9 cellular contexts compared by ENCODE assay signal in genomic region chr18:22086973-22087372, GRCh38.
"Had no signal": no experiment of that assay in that cellular context is flagged by ENCODE, and none has a peak within 500 bp of the region (broad histone marks: within the 10 kb centered on the region; RNA-seq: fewer than 3 reads in every experiment).

No MANE protein-coding gene starts in this region.

- ATAC-seq: HCT116, K562 had no signal

- H3K9me3 ChIP-seq: HAP-1 had no signal

- H3K4me3 ChIP-seq: GM23248, HAP-1, K562 had no signal

- H3K27ac ChIP-seq: GM23248, HL-60 had no signal

- FAIRE-seq: K562 had no signal

- DNase-seq: GM23248, GOT3, H7, HFFc6, IMR-90 had no signal

- H3K4me1 ChIP-seq: HAP-1 had no signal

- H3K36me3 ChIP-seq: HAP-1 had no signal
